In genomic region chr17:75077072-75077489, GRCh38 we compare ENCODE assay signal across 2 cellular contexts.
TF ChIP-seq lines count a peak whose summit lies in the region.

No MANE protein-coding gene starts in this region.

TF ChIP-seq in GM12878, 131 proteins besides CTCF, POLR2A, EP300 and RAD21:
- TF ChIP-seq IRF4 (IDR thresholded peaks at IDR 0.05; ENCODE audit: low read depth, low read length) = no peak
- TF ChIP-seq CREM (IDR thresholded peaks at IDR 0.05; ENCODE audit: low read depth) = no peak
- TF ChIP-seq SMARCA5 (IDR thresholded peaks at IDR 0.05) = peak; percentile 51; the same call in 1 of the 2 replicates
- TF ChIP-seq NR2C1 (IDR thresholded peaks at IDR 0.05) = peak; percentile 79
- peak; percentile 42; the same call in 1 of the 3 replicates for TF ChIP-seq POU2F2 (IDR thresholded peaks at IDR 0.05; ENCODE audit: borderline replicate concordance, low read depth, low read length)
- TF ChIP-seq SIX5 (IDR thresholded peaks at IDR 0.05; ENCODE audit: low read depth, low read length, severe bottlenecking) = no peak
- TF ChIP-seq ZBTB33 (IDR thresholded peaks at IDR 0.05) = peak; percentile 88
- no peak for TF ChIP-seq USF1 (IDR thresholded peaks at IDR 0.05; ENCODE audit: borderline replicate concordance, extremely low read length, insufficient read depth, low read depth, low read length)
- TF ChIP-seq NR2F1 (conservative IDR thresholded peaks at IDR 0.05) = peak; percentile 77
TF ChIP-seq in GM12878: peak in this region for 5.

TF ChIP-seq in SK-N-SH, 30 proteins besides CTCF, POLR2A, EP300 and RAD21:
- no peak for TF ChIP-seq MXI1 (IDR thresholded peaks at IDR 0.05; ENCODE audit: low read depth, low read length)
- no peak for TF ChIP-seq JUND (IDR thresholded peaks at IDR 0.05)
- TF ChIP-seq USF2 (IDR thresholded peaks at IDR 0.05; ENCODE audit: borderline replicate concordance, low read depth, low read length) = no peak
- TF ChIP-seq PBX3 (IDR thresholded peaks at IDR 0.05) = no peak
- TF ChIP-seq TEAD4 (IDR thresholded peaks at IDR 0.05; ENCODE audit: borderline replicate concordance, insufficient read depth) = no peak
- no peak for TF ChIP-seq GATA2 (CRISPR knock-in tag; IDR thresholded peaks at IDR 0.05)
- no peak for TF ChIP-seq CHD2 (IDR thresholded peaks at IDR 0.05; ENCODE audit: low read length, partially characterized antibody)
- TF ChIP-seq ELF1 (IDR thresholded peaks at IDR 0.05) = no peak
- no peak for TF ChIP-seq TAF1 (IDR thresholded peaks at IDR 0.05; ENCODE audit: borderline replicate concordance, low read depth, low read length)
- TF ChIP-seq YY1 (IDR thresholded peaks at IDR 0.05; ENCODE audit: low read depth) = no peak
- TF ChIP-seq FOSL2 (IDR thresholded peaks at IDR 0.05; ENCODE audit: borderline replicate concordance, low read depth) = no peak
- no peak for TF ChIP-seq NRF1 (IDR thresholded peaks at IDR 0.05; ENCODE audit: low read depth, low read length)
- TF ChIP-seq FOXJ3 (CRISPR knock-in tag; IDR thresholded peaks at IDR 0.05) = no peak
- TF ChIP-seq FOXM1 (IDR thresholded peaks at IDR 0.05; ENCODE audit: low read depth) = no peak
- TF ChIP-seq ZBTB33 (IDR thresholded peaks at IDR 0.05; ENCODE audit: borderline replicate concordance, low read depth) = no peak
- no peak for TF ChIP-seq RCOR1 (IDR thresholded peaks at IDR 0.05; ENCODE audit: low read length)
- no peak for TF ChIP-seq RXRA (IDR thresholded peaks at IDR 0.05; ENCODE audit: borderline replicate concordance, low read depth)
